Comparison of ENCODE assay signal across 30 cellular contexts in the genomic region with DNA sequence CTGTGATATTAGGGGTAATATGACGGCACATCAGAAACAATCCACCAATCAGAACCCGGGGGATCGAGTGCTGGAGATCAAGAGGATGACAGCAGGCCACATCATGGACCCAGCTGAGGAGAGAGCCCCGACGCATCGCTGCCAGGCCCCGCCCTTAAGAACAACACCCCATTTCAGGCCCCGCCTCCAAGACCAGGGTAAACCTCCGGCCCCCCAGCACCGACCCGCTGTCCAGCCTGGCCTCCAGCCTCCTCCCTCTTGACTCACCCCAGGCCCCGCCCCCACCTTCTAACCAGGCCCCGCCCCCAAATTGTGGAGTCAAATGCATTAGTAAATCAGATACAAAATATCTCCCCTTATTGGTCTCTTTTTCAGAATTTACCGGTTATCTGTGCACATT.
"Had no signal": no experiment of that assay in that cellular context is flagged by ENCODE, and none has a peak within 500 bp of the region (broad histone marks: within the 10 kb centered on the region; RNA-seq: fewer than 3 reads in every experiment).

No MANE protein-coding gene starts in this region.

- H3K4me1 ChIP-seq: adrenal gland, pancreas, uterus had no signal

- H3K36me3 ChIP-seq: adrenal gland, gastroesophageal sphincter, left ventricle myocardium inferior, pancreas, sigmoid colon, thoracic aorta, uterus had no signal

- H3K9me3 ChIP-seq: adrenal gland, body of pancreas, gastroesophageal sphincter, left ventricle myocardium inferior, pancreas, sigmoid colon, thoracic aorta, uterus had no signal

- H3K9me3 Mint-ChIP-seq: activated naive CD8-positive, alpha-beta T cell treated with anti-CD3 and anti-CD28 coated beads for 36 hours; stimulated activated effector memory CD8-positive, alpha-beta T cell treated with anti-CD3 and anti-CD28 coated beads, Interleukin-12 subunit alpha, Interleukin-12 subunit beta, amount 100 ng/mL, for 72 hours; stimulated activated naive CD8-positive, alpha-beta T cell treated with anti-CD3 and anti-CD28 coated beads, Interleukin-15, Interleukin-2, amounts not matched to agents 100 ng/mL and 50 ng/mL, for 24 hours; type B pancreatic cell had no signal

- ATAC-seq: activated CD4-positive, CD25-positive, alpha-beta regulatory T cell treated with anti-CD3 and anti-CD28 coated beads, Interleukin-2, amount 50 U/mL, for 24 hours; body of pancreas; gastroesophageal sphincter; pancreas; psoas muscle; stimulated activated effector memory CD8-positive, alpha-beta T cell treated with anti-CD3 and anti-CD28 coated beads, Interleukin-12 subunit alpha, Interleukin-12 subunit beta, amount 100 ng/mL, for 72 hours had no signal

- H3K36me3 Mint-ChIP-seq: activated naive CD8-positive, alpha-beta T cell treated with anti-CD3 and anti-CD28 coated beads for 36 hours; stimulated activated effector memory CD8-positive, alpha-beta T cell treated with anti-CD3 and anti-CD28 coated beads, Interleukin-12 subunit alpha, Interleukin-12 subunit beta, amount 100 ng/mL, for 72 hours; type B pancreatic cell had no signal

- H3K4me3 Mint-ChIP-seq: activated naive CD4-positive, alpha-beta T cell treated with anti-CD3 and anti-CD28 coated beads for 36 hours; activated naive CD8-positive, alpha-beta T cell treated with anti-CD3 and anti-CD28 coated beads for 36 hours; activated T-helper 1 cell treated with anti-CD3 and anti-CD28 coated beads, Interleukin-12 subunit alpha, Interleukin-12 subunit beta, Interleukin-2, Interleukin-4 antibody, amounts not matched to agents 30 ng/mL and 10 ng/mL and 1 ng/mL, durations not matched to agents 14 hours and 24 hours and 36 hours; stimulated activated effector memory CD8-positive, alpha-beta T cell treated with anti-CD3 and anti-CD28 coated beads, Interleukin-12 subunit alpha, Interleukin-12 subunit beta, amount 100 ng/mL, for 72 hours; stimulated activated naive CD8-positive, alpha-beta T cell treated with anti-CD3 and anti-CD28 coated beads, Interleukin-15, Interleukin-2, amounts not matched to agents 100 ng/mL and 50 ng/mL, for 24 hours; type B pancreatic cell had no signal

- H3K4me3 ChIP-seq: adrenal gland, body of pancreas, coronary artery, dorsolateral prefrontal cortex, gastroesophageal sphincter, left ventricle myocardium inferior, pancreas, psoas muscle, sigmoid colon, thoracic aorta, uterus had no signal

- H3K27ac Mint-ChIP-seq: activated naive CD4-positive, alpha-beta T cell treated with anti-CD3 and anti-CD28 coated beads for 36 hours; activated naive CD8-positive, alpha-beta T cell treated with anti-CD3 and anti-CD28 coated beads for 36 hours; activated T-helper 1 cell treated with anti-CD3 and anti-CD28 coated beads, Interleukin-12 subunit alpha, Interleukin-12 subunit beta, Interleukin-2, Interleukin-4 antibody, amounts not matched to agents 30 ng/mL and 10 ng/mL and 1 ng/mL, durations not matched to agents 14 hours and 24 hours and 36 hours; stimulated activated effector memory CD8-positive, alpha-beta T cell treated with anti-CD3 and anti-CD28 coated beads, Interleukin-12 subunit alpha, Interleukin-12 subunit beta, amount 100 ng/mL, for 72 hours; stimulated activated naive CD8-positive, alpha-beta T cell treated with anti-CD3 and anti-CD28 coated beads, Interleukin-15, Interleukin-2, amounts not matched to agents 100 ng/mL and 50 ng/mL, for 24 hours; type B pancreatic cell had no signal

- H3K27ac ChIP-seq: adrenal gland, coronary artery, dorsolateral prefrontal cortex, gastroesophageal sphincter, left ventricle myocardium inferior, psoas muscle, sigmoid colon, thoracic aorta, uterus, VCaP had no signal

- H3K27me3 Mint-ChIP-seq: activated naive CD8-positive, alpha-beta T cell treated with anti-CD3 and anti-CD28 coated beads for 36 hours; stimulated activated naive CD8-positive, alpha-beta T cell treated with anti-CD3 and anti-CD28 coated beads, Interleukin-15, Interleukin-2, amounts not matched to agents 100 ng/mL and 50 ng/mL, for 24 hours had no signal

- H3K27me3 ChIP-seq: adrenal gland, body of pancreas, dorsolateral prefrontal cortex, pancreas, uterus had no signal

- DNase-seq: activated CD4-positive, alpha-beta T cell treated with anti-CD3 and anti-CD28 coated beads for 48 hours; activated CD4-positive, alpha-beta T cell treated with anti-CD3 and anti-CD28 coated beads, Interleukin-2, amount 50 U/mL, for 48 hours; activated CD8-positive, alpha-beta memory T cell treated with anti-CD3 and anti-CD28 coated beads for 24 hours; activated effector memory CD4-positive, alpha-beta T cell treated with anti-CD3 and anti-CD28 coated beads, Interleukin-2, amount 50 U/mL, for 16 hours; activated naive CD4-positive, alpha-beta T cell treated with anti-CD3 and anti-CD28 coated beads for 36 hours; activated naive CD8-positive, alpha-beta T cell treated with anti-CD3 and anti-CD28 coated beads for 36 hours; adrenal gland; aorta; body of pancreas; dorsolateral prefrontal cortex; effector memory CD4-positive, alpha-beta T cell; hippocampal formation; left ventricle myocardium inferior; pancreas; psoas muscle; sigmoid colon; small intestine; stimulated activated CD4-positive, alpha-beta T cell treated with anti-CD3 and anti-CD28 coated beads, Interleukin-4, amount 100 ng/mL, for 24 hours; T-helper 1 cell; T-helper 9 cell; uterus had no signal
